8 cellular contexts compared by ENCODE assay signal in the genomic region with DNA sequence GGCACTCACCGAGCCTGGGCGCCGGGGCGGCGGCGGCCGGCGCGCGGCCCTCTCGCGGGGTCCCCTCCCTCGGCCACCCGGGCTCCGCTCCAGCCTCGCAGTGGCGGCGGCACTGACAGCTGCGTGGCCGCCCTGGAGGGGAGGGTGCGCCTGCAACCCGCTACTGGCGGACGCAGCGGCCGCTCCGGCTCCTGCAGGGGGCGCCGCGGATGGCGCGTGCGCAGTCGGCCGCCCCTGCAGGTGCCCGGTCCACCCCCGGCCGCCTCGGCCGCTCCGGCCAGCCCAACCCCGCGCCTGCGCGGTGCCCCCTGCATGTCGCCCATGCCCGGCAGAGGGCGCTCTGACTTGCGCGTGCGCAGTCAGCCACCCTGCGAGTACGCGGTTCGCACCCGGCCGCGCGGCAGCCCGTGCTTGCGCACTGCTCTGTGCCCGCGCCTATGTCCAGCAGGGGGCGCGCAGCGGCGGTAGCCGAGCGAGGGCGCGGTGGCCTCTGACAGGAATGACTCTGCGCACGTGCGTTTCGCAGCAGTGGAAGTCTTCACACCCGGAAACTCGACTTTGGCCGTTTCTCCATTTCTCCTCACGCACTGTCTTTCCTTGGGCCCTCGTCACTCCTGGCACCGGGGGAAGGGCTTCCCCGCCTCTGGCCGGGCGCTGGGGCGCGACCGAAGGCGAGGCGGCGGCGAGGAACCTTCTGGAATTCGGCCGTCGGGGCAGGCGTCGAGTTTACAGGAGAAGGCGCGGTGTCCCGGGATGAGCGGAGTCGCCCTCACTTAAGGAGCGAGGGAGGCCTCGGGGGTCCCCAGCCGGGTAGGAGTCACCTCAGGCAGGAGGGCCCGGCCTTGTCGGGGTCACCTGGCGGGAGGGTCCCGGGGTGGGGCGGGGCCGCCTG. TPM values are rescaled to one million over a fixed set of nuclear protein-coding genes. Genes with fewer than 3 reads are reported as not detected.
DNase-seq lines count a peak whose midpoint lies in the region; ATAC-seq, FAIRE-seq and TF ChIP-seq lines count a peak whose summit lies in the region.

A gene (minus strand): TSS at position 165 of the 892 bp plus-strand sequence. CDS start 14,262 bp downstream, outside the sequence.

- H3K4me3 ChIP-seq in psoas muscle, result peak within 1 kb of the TSS; percentile 83

- peaks cover 1% of the 10 kb centered on the region in 2 donors for H3K27me3 Mint-ChIP-seq in T-cell

- ATAC-seq in HG02852 (IDR thresholded peaks at IDR 0.05; ENCODE audit: unreplicated experiment) (peak; percentile 81), T-cell (replicated peaks in 1 of 4) (peak; percentile 86 to 91 (median 88)), left ventricle myocardium superior (peak; percentile 95), psoas muscle (peak; percentile 94 to 97 (median 96))

- peak; percentile 98 for FAIRE-seq in urothelium cell line (lab: Jason Lieb, UNC)

- CTCF ChIA-PET in T-cell (lab: Charles Lee), result interaction anchor here in 1 of 2 donors (0.6 kb wide), 1 partner anchor 65 kb away, joined by 3 read pairs; no protein-coding TSS in a partner anchor

- H3K4me1 Mint-ChIP-seq in T-cell, result peaks cover 12 to 23% (median 15%) of the 10 kb centered on the region in 3 donors

- H3K4me1 ChIP-seq in psoas muscle, result peaks cover 10% of the 10 kb centered on the region

- H3K9me3 Mint-ChIP-seq in T-cell, result no peaks in the 10 kb centered on the region

- H3K4me3 Mint-ChIP-seq in T-cell, result peak within 1 kb of the TSS; percentile 80 to 85 (median 84)

- DNase-seq in GM13976 (ENCODE audit: low spot score) (peak; percentile 100), NCI-H1436 treated with DMSO at 0.1 percent for 48 hours (lab: John Stamatoyannopoulos, UW) (peak; percentile 45), T-cell (peak; percentile 78 to 95 (median 86)), amygdala (lab: John Stamatoyannopoulos, UW) (peak; percentile 40 to 99 (median 88)), left ventricle myocardium superior (peak; percentile 96), psoas muscle (peak; percentile 94 to 96), urothelium cell line (ENCODE audit: low spot score) (peak; percentile 100)

- peak; percentile 91 for TF ChIP-seq CTCF in GM13976 (IDR thresholded peaks at IDR 0.05; ENCODE audit: borderline replicate concordance, control extremely low read depth, extremely low read depth, insufficient read depth, missing control alignments)
- peak; percentile 100 for TF ChIP-seq CTCF in psoas muscle (IDR thresholded peaks at IDR 0.05)

- H3K9me3 ChIP-seq in psoas muscle, result no peaks in the 10 kb centered on the region

- 8 to 11% (median 10%) methylated on average over 56 to 110 of the region's 110 CpGs for WGBS in psoas muscle, 3 donors

- peak within 1 kb of the TSS; percentile 50 for H3K27ac ChIP-seq in psoas muscle

- intact Hi-C loops in left ventricle myocardium superior (cut with micrococcal nuclease) (no loop called here), psoas muscle (cut with DNase I) (loop anchor here (1.0 to 5.0 kb wide), 3 partner anchors 86 to 161 kb away; a partner anchor contains a TSS)

- POLR2A ChIA-PET in T-cell (lab: Charles Lee), result no interaction called here

- H3K27ac Mint-ChIP-seq in T-cell, result peak within 1 kb of the TSS in 1 of 2 donors; percentile 48

- H3K36me3 ChIP-seq in psoas muscle (ENCODE audit: insufficient read depth in 1 of 2, low read depth in 1 of 2), result no peaks in the 10 kb centered on the region

- in situ Hi-C loops in GM13976 (cut with MboI; ENCODE audit: low sequenced_read_pairs, unreplicated experiment), result no loop called here

- H3K36me3 Mint-ChIP-seq in T-cell, result no peaks in the 10 kb centered on the region

- no peaks in the 10 kb centered on the region for H3K27me3 ChIP-seq in psoas muscle (ENCODE audit: insufficient read depth in 3 of 3, low read length in 2 of 3)

RNA-seq across cellular contexts. Expression of the gene that starts here (rescaled TPM):
- total RNA-seq in T-cell (10 to 100 TPM in 2 of 5 donors, 1 to 10 TPM in 3; 6.6 to 11.1 (median 9.9) TPM), left ventricle myocardium superior (7.7 TPM), psoas muscle (1 to 10 TPM; 8.6 to 9.4 (median 9.0) TPM)
- polyA plus RNA-seq in psoas muscle, result 1 to 10 TPM; 2.2 to 5.2 (median 3.0) TPM

Comparison
In these comparisons a context has a peak if more than half of its experiments do, and no peak if none do; other contexts are left out.
1. Peak in every context shown above with its lines: DNase-seq, ATAC-seq, H3K4me3 ChIP-seq and H3K27ac ChIP-seq.
2. DNase-seq: peak in every context shown above with its lines; median percentile 100 in GM13976; 100 in urothelium cell line; 96 in left ventricle myocardium superior; 95 in psoas muscle; 88 in amygdala; 86 in T-cell; 45 in NCI-H1436 treated with DMSO at 0.1 percent for 48 hours.